Comparison of ENCODE assay signal across 8 cellular contexts in genomic region chr17:81487487-81488275, GRCh38. TPM values are rescaled to one million over a fixed set of nuclear protein-coding genes. Genes with fewer than 3 reads are reported as not detected.
DNase-seq lines count a peak whose midpoint lies in the region; ATAC-seq, FAIRE-seq and TF ChIP-seq lines count a peak whose summit lies in the region.

No MANE protein-coding gene starts in this region.

- no peaks in the 10 kb centered on the region for H3K36me3 ChIP-seq in kidney (ENCODE audit: control insufficient read depth in 1 of 2, insufficient read depth in 2 of 2, low read length in 2 of 2)

- peak; percentile 57 for ATAC-seq in GM19467 (IDR thresholded peaks at IDR 0.05; ENCODE audit: unreplicated experiment)
- ATAC-seq in activated B cell treated with CpG ODN at 0.5 μM for 24 hours (ENCODE audit: low read depth) = peak; percentile 68

- FAIRE-seq in kidney (lab: Jason Lieb, UNC) = no peak

- peaks cover 10% of the 10 kb centered on the region for H3K27me3 Mint-ChIP-seq in activated B cell treated with CpG ODN at 0.5 μM for 24 hours

- POLR2A ChIA-PET in activated B cell treated with CpG ODN at 0.5 μM for 24 hours (lab: Charles Lee) = interaction anchor here (0.6 to 4.6 kb wide), 6 partner anchors 13 to 110 kb away, joined by 3 to 34 read pairs (median 10); partner anchors contain the start of gene ACTG1

- peak overlapping the region; percentile 26 to 41 for H3K9ac ChIP-seq in kidney (ENCODE audit: low read length in 2 of 2)

- intact Hi-C loops in activated B cell treated with CpG ODN at 0.5 μM for 24 hours (cut with micrococcal nuclease) (no loop called here), kidney (cut with DNase I) (loop anchor here (10.0 kb wide), 1 partner anchor 233 kb away; no protein-coding TSS in a partner anchor)

- DNase-seq in AG20443 (ENCODE audit: low spot score) (peak; percentile 99), NCI-H1436 treated with DMSO at 0.1 percent for 48 hours (lab: John Stamatoyannopoulos, UW) (peak; percentile 30), activated B cell treated with CpG ODN at 0.5 μM for 24 hours (peak; percentile 77), cardiac fibroblast (ENCODE audit: low read depth in 2 of 2) (peak; percentile 68 to 74), kidney (peak; percentile 91), GOT3 (lab: John Stamatoyannopoulos, UW) (no peak)
- peak; percentile 52 to 74 (median 65) for DNase-seq in stimulated activated CD4-positive, alpha-beta T cell treated with anti-CD3 and anti-CD28 coated beads, Interleukin-12 subunit alpha, Interleukin-12 subunit beta, amount 100 ng/mL, for 48 hours (ENCODE audit: low read depth in 2 of 3, low spot score in 1 of 3)

- H3K9me3 ChIP-seq in kidney (ENCODE audit: control insufficient read depth in 1 of 2, low read length in 2 of 2) = no peaks in the 10 kb centered on the region

- H3K9me3 Mint-ChIP-seq in activated B cell treated with CpG ODN at 0.5 μM for 24 hours = no peaks in the 10 kb centered on the region

- H3K27ac Mint-ChIP-seq in activated B cell treated with CpG ODN at 0.5 μM for 24 hours = no peak overlapping the region

- peak overlapping the region; percentile 33 to 56 for H3K4me3 ChIP-seq in cardiac fibroblast (replicated peaks in 1 of 2; ENCODE audit: low read depth in 2 of 2, low read length in 2 of 2)
- H3K4me3 ChIP-seq in kidney (ENCODE audit: low read length in 2 of 2) = peak overlapping the region in 1 of 2 donors; percentile 47

- H3K4me1 ChIP-seq in kidney (ENCODE audit: control insufficient read depth in 1 of 2, insufficient read depth in 1 of 2, low read depth in 1 of 2, low read length in 2 of 2) = peaks cover 0 to 14% of the 10 kb centered on the region in 2 donors

- peak overlapping the region in 1 of 2 donors; percentile 57 for H3K27ac ChIP-seq in kidney (ENCODE audit: low read depth in 2 of 2, low read length in 2 of 2)

- H3K4me1 Mint-ChIP-seq in activated B cell treated with CpG ODN at 0.5 μM for 24 hours = peaks cover 17% of the 10 kb centered on the region

- CTCF ChIA-PET in activated B cell treated with CpG ODN at 0.5 μM for 24 hours (lab: Charles Lee) = interaction anchor here (1.5 kb wide), 1 partner anchor 113 kb away, joined by 5 read pairs; no protein-coding TSS in a partner anchor

- no peaks in the 10 kb centered on the region for H3K36me3 Mint-ChIP-seq in activated B cell treated with CpG ODN at 0.5 μM for 24 hours (ENCODE audit: low read depth)

- TF ChIP-seq CTCF in activated B cell treated with CpG ODN at 0.5 μM for 24 hours (IDR thresholded peaks at IDR 0.05) (no peak), cardiac fibroblast (IDR thresholded peaks at IDR 0.05; ENCODE audit: low read depth, low read length) (no peak), kidney (IDR thresholded peaks at IDR 0.05; ENCODE audit: borderline replicate concordance, extremely low read depth, insufficient read depth) (no peak)

- peak overlapping the region; percentile 52 for H3K4me3 Mint-ChIP-seq in activated B cell treated with CpG ODN at 0.5 μM for 24 hours

RNA-seq across cellular contexts. Expression of gene ACTG1, which starts 24.9 kb away (rescaled TPM):
- total RNA-seq in activated B cell treated with CpG ODN at 0.5 μM for 24 hours = 2,863 and 2,949 TPM in 2 replicates
- 2,632 TPM for total RNA-seq in kidney
- polyA plus RNA-seq in kidney (ENCODE audit: insufficient read depth, low read depth, low replicate concordance) = 1,350 TPM

RNA-seq across cellular contexts. Expression of gene FSCN2, which starts 40.5 kb away (rescaled TPM):
- total RNA-seq in activated B cell treated with CpG ODN at 0.5 μM for 24 hours (3.2 and 5.5 TPM in 2 replicates), kidney (3.8 TPM)
- 0.26 TPM for polyA plus RNA-seq in kidney (ENCODE audit: insufficient read depth, low read depth, low replicate concordance)
